In the genomic region with DNA sequence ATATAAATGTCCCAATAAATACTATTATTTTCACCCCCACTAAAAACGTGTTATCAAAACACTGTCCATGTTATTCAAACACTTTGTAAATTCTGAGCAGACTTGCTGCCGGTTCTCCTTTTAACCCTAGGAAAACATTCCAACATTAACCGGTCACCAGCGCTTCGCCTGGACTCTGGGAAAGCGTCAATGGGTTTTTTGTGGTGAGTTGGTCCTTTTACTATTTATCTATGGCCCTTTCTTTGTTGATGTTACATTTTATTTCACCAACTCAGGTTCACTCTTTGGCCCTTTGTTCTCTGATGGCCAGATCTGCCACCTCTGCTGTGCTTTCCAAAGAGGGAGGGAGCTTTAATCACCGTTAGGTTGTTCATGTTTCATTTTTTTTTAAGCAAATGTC, we compare ENCODE assay signal across 21 cellular contexts. TPM values are rescaled to one million over a fixed set of nuclear protein-coding genes. Genes with fewer than 3 reads are reported as not detected.
A peak's percentile ranks its signal among the peaks of the same experiment; 100 is the strongest.
DNase-seq lines count a peak whose midpoint lies in the region; ATAC-seq, FAIRE-seq and TF ChIP-seq lines count a peak whose summit lies in the region.
"Had no signal": no experiment of that assay in that cellular context is flagged by ENCODE, and none has a peak within 500 bp of the region (broad histone marks: within the 10 kb centered on the region; RNA-seq: fewer than 3 reads in every experiment).

No MANE protein-coding gene starts in this region.

- TF ChIP-seq CTCF in GM23338 (conservative IDR thresholded peaks at IDR 0.05; ENCODE audit: low read depth in 2 of 2): no peak
- TF ChIP-seq CTCF in endothelial cell of umbilical vein (IDR thresholded peaks at IDR 0.05; ENCODE audit: extremely low read depth in 1 of 2, insufficient read depth in 1 of 2, low read depth in 1 of 2, low read length in 2 of 2): no peak
- no peak for TF ChIP-seq CTCF in neural progenitor cell (IDR thresholded peaks at IDR 0.05)

- intact Hi-C loops in endothelial cell of umbilical vein (cut with micrococcal nuclease) (no loop called here), posterior cingulate gyrus (cut with DNase I) (no loop called here)

- H3K36me3 Mint-ChIP-seq in GM23338 (ENCODE audit: low read depth) (no peaks in the 10 kb centered on the region; the same call in 2 of the 3 replicates), neural progenitor cell (no peaks in the 10 kb centered on the region)

- CTCF ChIA-PET in endothelial cell of umbilical vein (lab: Charles Lee): no interaction called here

- POLR2A ChIA-PET in endothelial cell of umbilical vein (lab: Charles Lee): no interaction called here

- H3F3A ChIP-seq in GM23338 (replicated peaks; ENCODE audit: low read depth): peaks cover 34% of the 10 kb centered on the region
- peaks cover 64% of the 10 kb centered on the region for H3F3A ChIP-seq in neural progenitor cell (ENCODE audit: low read depth)

- H3K9me3 ChIP-seq in endothelial cell of umbilical vein (replicated peaks; ENCODE audit: control insufficient read depth, insufficient read depth, low read length) (no peaks in the 10 kb centered on the region), neural progenitor cell (ENCODE audit: low read depth) (no peaks in the 10 kb centered on the region)
- H3K9me3 ChIP-seq: Caco-2 had no signal

- H3K9me2 ChIP-seq in GM23338 (ENCODE audit: insufficient read depth): no peaks in the 10 kb centered on the region

- dilution Hi-C loops in endothelial cell of umbilical vein (cut with MboI; ENCODE audit: extremely low pct_ligation_motif_present, low sequenced_read_pairs): no loop called here

- H3K4me1 Mint-ChIP-seq in GM23338 (peaks cover 76% of the 10 kb centered on the region), neural progenitor cell (peaks cover 64% of the 10 kb centered on the region)

- H3K27ac Mint-ChIP-seq in GM23338 (no peak overlapping the region), neural progenitor cell (no peak overlapping the region)
- H3K27ac Mint-ChIP-seq: CD4-positive, alpha-beta memory T cell; H9 had no signal

- peaks cover 93% of the 10 kb centered on the region for H3K27me3 Mint-ChIP-seq in GM23338 (ENCODE audit: insufficient read depth, low read depth, poor library complexity)
- H3K27me3 Mint-ChIP-seq in neural progenitor cell (ENCODE audit: insufficient read depth, low read depth): peaks cover 87% of the 10 kb centered on the region

- H3K4me2 ChIP-seq in GM23338: no peak overlapping the region
- H3K4me2 ChIP-seq in endothelial cell of umbilical vein (ENCODE audit: insufficient read depth, low read length): no peak overlapping the region
- no peak overlapping the region for H3K4me2 ChIP-seq in neural progenitor cell

- peaks cover 78% of the 10 kb centered on the region for H3K4me1 ChIP-seq in GM23338 (ENCODE audit: insufficient read depth)
- H3K4me1 ChIP-seq in endothelial cell of umbilical vein (ENCODE audit: control insufficient read depth, extremely low read depth, insufficient read depth, low read length): peaks cover 11% of the 10 kb centered on the region
- H3K4me1 ChIP-seq in neural progenitor cell: peaks cover 52% of the 10 kb centered on the region

- ATAC-seq in GM23338: no peak
- ATAC-seq: GM12878, HCT116 had no signal

- no peaks in the 10 kb centered on the region for H3K9me1 ChIP-seq in endothelial cell of umbilical vein (replicated peaks; ENCODE audit: control insufficient read depth, extremely low read depth, insufficient read depth, low read length)

- H3K4me3 ChIP-seq in GM23338 (no peak overlapping the region), endothelial cell of umbilical vein (replicated peaks in 1 of 3; ENCODE audit: insufficient read depth in 1 of 3, low read depth in 1 of 3, low read length in 3 of 3) (no peak overlapping the region), neural progenitor cell (no peak overlapping the region)
- H3K4me3 ChIP-seq: GM12878 had no signal

- H3K27ac ChIP-seq in GM23338 (ENCODE audit: low read depth) (no peak overlapping the region), endothelial cell of umbilical vein (ENCODE audit: insufficient read depth, low read depth, low read length) (no peak overlapping the region), neural progenitor cell (no peak overlapping the region)

- no peak for TF ChIP-seq POLR2A in endothelial cell of umbilical vein (IDR thresholded peaks at IDR 0.05; ENCODE audit: low read depth, low read length)

- H3K36me3 ChIP-seq in GM23338 (ENCODE audit: insufficient read depth) (no peaks in the 10 kb centered on the region), endothelial cell of umbilical vein (ENCODE audit: control insufficient read depth in 2 of 2, extremely low read depth in 1 of 2, insufficient read depth in 2 of 2, low read length in 2 of 2) (no peaks in the 10 kb centered on the region), neural progenitor cell (no peaks in the 10 kb centered on the region)

- H2AFZ ChIP-seq in GM23338 (no peak overlapping the region), endothelial cell of umbilical vein (ENCODE audit: low read depth, low read length) (no peak overlapping the region), neural progenitor cell (replicated peaks) (no peak overlapping the region)

- FAIRE-seq in endothelial cell of umbilical vein (lab: Jason Lieb, UNC): no peak
- FAIRE-seq: GM12878, GM18507 had no signal

- BruUV-seq in endothelial cell of umbilical vein (replicated peaks; lab: Mats Ljungman, UMichigan): no TSS peak

- no peak overlapping the region for H3K4me3 Mint-ChIP-seq in GM23338
- no peak overlapping the region for H3K4me3 Mint-ChIP-seq in neural progenitor cell
- H3K4me3 Mint-ChIP-seq: H9 had no signal

- H3K27me3 ChIP-seq in GM23338 (ENCODE audit: insufficient read depth) (peaks cover 100% of the 10 kb centered on the region), endothelial cell of umbilical vein (ENCODE audit: control insufficient read depth in 2 of 2, insufficient read depth in 2 of 2, low read length in 2 of 2) (peaks cover 83 to 99% of the 10 kb centered on the region in 2 experiments), neural progenitor cell (peaks cover 100% of the 10 kb centered on the region)

- H3K9ac ChIP-seq in endothelial cell of umbilical vein (replicated peaks; ENCODE audit: extremely low read depth, insufficient read depth, low read length) (no peak overlapping the region), neural progenitor cell (no peak overlapping the region)

- DNase-seq in COLO829 (ENCODE audit: low spot score) (peak; percentile 63), GM23338 (ENCODE audit: low spot score) (peak; percentile 27), astrocyte of the hippocampus (ENCODE audit: low read depth, low spot score) (peak; percentile 45), endothelial cell of umbilical vein (ENCODE audit: low read depth, low spot score) (no peak), posterior cingulate gyrus (no peak), dedifferentiated amniotic fluid mesenchymal stem cell (ENCODE audit: extremely low spot score) (no peak), neural progenitor cell (ENCODE audit: low spot score) (no peak), 8988T (no peak)
- DNase-seq: C1 segment of cervical spinal cord; Caco-2; CD4-positive, alpha-beta memory T cell; DMS153; DND-41; EL; GDM1; H9 had no signal

- H3K9me3 Mint-ChIP-seq in GM23338: no peaks in the 10 kb centered on the region; the same call in 1 of the 3 replicates
- no peaks in the 10 kb centered on the region for H3K9me3 Mint-ChIP-seq in neural progenitor cell

- H4K20me1 ChIP-seq in GM23338 (replicated peaks; ENCODE audit: insufficient read depth): peaks cover 21% of the 10 kb centered on the region
- peaks cover 3% of the 10 kb centered on the region for H4K20me1 ChIP-seq in endothelial cell of umbilical vein (replicated peaks; ENCODE audit: control insufficient read depth, extremely low read depth, insufficient read depth, low read length)
- H4K20me1 ChIP-seq in neural progenitor cell (ENCODE audit: low read depth): peaks cover 96% of the 10 kb centered on the region

- H3K79me2 ChIP-seq in GM23338 (replicated peaks; ENCODE audit: insufficient read depth) (no peaks in the 10 kb centered on the region), endothelial cell of umbilical vein (ENCODE audit: control insufficient read depth, insufficient read depth, low read length) (no peaks in the 10 kb centered on the region), neural progenitor cell (ENCODE audit: low read depth) (no peaks in the 10 kb centered on the region)

TF ChIP-seq in GM23338, 12 proteins besides CTCF, POLR2A, EP300 and RAD21 (continues in another document):
- TF ChIP-seq, protein P1, sequence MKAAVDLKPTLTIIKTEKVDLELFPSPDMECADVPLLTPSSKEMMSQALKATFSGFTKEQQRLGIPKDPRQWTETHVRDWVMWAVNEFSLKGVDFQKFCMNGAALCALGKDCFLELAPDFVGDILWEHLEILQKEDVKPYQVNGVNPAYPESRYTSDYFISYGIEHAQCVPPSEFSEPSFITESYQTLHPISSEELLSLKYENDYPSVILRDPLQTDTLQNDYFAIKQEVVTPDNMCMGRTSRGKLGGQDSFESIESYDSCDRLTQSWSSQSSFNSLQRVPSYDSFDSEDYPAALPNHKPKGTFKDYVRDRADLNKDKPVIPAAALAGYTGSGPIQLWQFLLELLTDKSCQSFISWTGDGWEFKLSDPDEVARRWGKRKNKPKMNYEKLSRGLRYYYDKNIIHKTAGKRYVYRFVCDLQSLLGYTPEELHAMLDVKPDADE (IDR thresholded peaks at IDR 0.05): no peak

TF ChIP-seq in endothelial cell of umbilical vein, 7 proteins besides CTCF, POLR2A, EP300 and RAD21 (continues in another document):
- TF ChIP-seq POLR2AphosphoS5 (IDR thresholded peaks at IDR 0.05; ENCODE audit: insufficient read depth, low read depth, low read length) (no peak), EZH2 (IDR thresholded peaks at IDR 0.05; ENCODE audit: borderline replicate concordance, low read depth, low read length, severe bottlenecking) (peak; percentile 45), JUN (IDR thresholded peaks at IDR 0.05; ENCODE audit: borderline replicate concordance, insufficient read depth, insufficient read length, low read depth) (no peak), GATA2 (IDR thresholded peaks at IDR 0.05; ENCODE audit: insufficient read depth, insufficient read length, low read depth, low read length) (no peak), MYC (IDR thresholded peaks at IDR 0.05; ENCODE audit: low read depth, low read length) (no peak)

RNA-seq across cellular contexts. Expression of a gene that starts 4.1 kb away (rescaled TPM):
- 0.10 TPM in 1 of 2 replicates, not detected in the other for total RNA-seq in GM23338 (2014; rRNA removed; shearing (Covaris generic))
- polyA plus RNA-seq in GM23338 (2016; fragmentation: Nextera tagmentation; extraction: Ambion mirVana): 0.10 TPM in 2 replicates
- not detected in 2 replicates for total RNA-seq in endothelial cell of umbilical vein
- not detected in 2 replicates for polyA plus RNA-seq in endothelial cell of umbilical vein
- not detected in 2 replicates for polyA plus RNA-seq in endothelial cell of umbilical vein (2011; cell fraction: cytosol; rRNA removed)
- polyA plus RNA-seq in endothelial cell of umbilical vein (2011; cell fraction: nucleus; rRNA removed): not detected in 2 replicates
- polyA plus RNA-seq in endothelial cell of umbilical vein (2012): not detected in 2 replicates
- not detected in 2 replicates for polyA minus RNA-seq in endothelial cell of umbilical vein
- polyA minus RNA-seq in endothelial cell of umbilical vein (2011; cell fraction: cytosol; rRNA and poly(A)+ RNA removed): not detected
- not detected in 2 replicates for polyA minus RNA-seq in endothelial cell of umbilical vein (2011; cell fraction: nucleus; rRNA and poly(A)+ RNA removed)
- total RNA-seq in neural progenitor cell (ENCODE audit: low replicate concordance): not detected in 2 replicates
- total RNA-seq: A673 had no signal
- polyA plus RNA-seq: BJ had no signal

Comparison
In these comparisons a context has a peak if more than half of its experiments do, and no peak if none do; other contexts are left out.
1. DNase-seq: peak in COLO829 (single experiment), GM23338 (single experiment) and astrocyte of the hippocampus (single experiment); none in endothelial cell of umbilical vein (single experiment), posterior cingulate gyrus (0 of 10), dedifferentiated amniotic fluid mesenchymal stem cell (single experiment), neural progenitor cell (single experiment) and 8988T (single experiment).